In genomic region chr3:104510091-104510860, GRCh38 we compare ENCODE assay signal across 13 cellular contexts.
A peak's percentile ranks its signal among the peaks of the same experiment; 100 is the strongest.
DNase-seq lines count a peak whose midpoint lies in the region; ATAC-seq and TF ChIP-seq lines count a peak whose summit lies in the region.
"Had no signal": no experiment of that assay in that cellular context is flagged by ENCODE, and none has a peak within 500 bp of the region (broad histone marks: within the 10 kb centered on the region; RNA-seq: fewer than 3 reads in every experiment).

No MANE protein-coding gene starts in this region.

- H3K27ac Mint-ChIP-seq in activated CD4-positive, alpha-beta memory T cell treated with anti-CD3 and anti-CD28 coated beads, Interleukin-2, amount 10 ng/mL, durations not matched to agents 7 days and 5 days, result no peak overlapping the region
- H3K27ac Mint-ChIP-seq in naive thymus-derived CD8-positive, alpha-beta T cell, result no peak overlapping the region
- H3K27ac Mint-ChIP-seq: activated T-cell treated with anti-CD3 and anti-CD28 coated beads, Interleukin-2, amount 50 U/mL, for 72 hours; type B pancreatic cell had no signal

- CTCF ChIA-PET in OCI-LY7 (lab: Charles Lee; ENCODE audit: unreplicated experiment), result interaction anchor here (1.0 kb wide), 1 partner anchor 10 kb away, joined by 3 read pairs; no protein-coding TSS in a partner anchor
- CTCF ChIA-PET in activated CD4-positive, alpha-beta memory T cell treated with anti-CD3 and anti-CD28 coated beads, Interleukin-2, amount 10 ng/mL, durations not matched to agents 7 days and 5 days (lab: Charles Lee), result no interaction called here

- H3K9me3 ChIP-seq in OCI-LY7 (ENCODE audit: low read length), result peaks cover 36% of the 10 kb centered on the region

- H3K27me3 Mint-ChIP-seq in activated CD4-positive, alpha-beta memory T cell treated with anti-CD3 and anti-CD28 coated beads, Interleukin-2, amount 10 ng/mL, durations not matched to agents 7 days and 5 days, result no peaks in the 10 kb centered on the region
- peaks cover 0 to 4% (median 0%) of the 10 kb centered on the region in 5 donors for H3K27me3 Mint-ChIP-seq in naive thymus-derived CD8-positive, alpha-beta T cell
- H3K27me3 Mint-ChIP-seq: type B pancreatic cell had no signal

- no peaks in the 10 kb centered on the region for H3K9me2 ChIP-seq in OCI-LY7 (ENCODE audit: insufficient read depth, low read length)

- H3K4me1 Mint-ChIP-seq in activated CD4-positive, alpha-beta memory T cell treated with anti-CD3 and anti-CD28 coated beads, Interleukin-2, amount 10 ng/mL, durations not matched to agents 7 days and 5 days, result no peaks in the 10 kb centered on the region
- H3K4me1 Mint-ChIP-seq in naive thymus-derived CD8-positive, alpha-beta T cell, result no peaks in the 10 kb centered on the region

- intact Hi-C loops in OCI-LY7 (cut with micrococcal nuclease; ENCODE audit: unreplicated experiment), result no loop called here

- ATAC-seq in HG02938 (IDR thresholded peaks at IDR 0.05; ENCODE audit: unreplicated experiment), result peak; percentile 47
- no peak for ATAC-seq in naive thymus-derived CD8-positive, alpha-beta T cell
- ATAC-seq in HG02678 (IDR thresholded peaks at IDR 0.05; ENCODE audit: unreplicated experiment), result no peak
- ATAC-seq: activated T-cell treated with anti-CD3 and anti-CD28 coated beads, Interleukin-2, amount 50 U/mL, for 72 hours had no signal

- no peaks in the 10 kb centered on the region for H3K79me2 ChIP-seq in OCI-LY7 (ENCODE audit: insufficient read depth, low read depth, low read length)

- peak overlapping the region; percentile 51 for H3K4me2 ChIP-seq in OCI-LY7 (ENCODE audit: low read length)

- POLR2A ChIA-PET in OCI-LY7 (lab: Charles Lee), result interaction anchor here (0.7 to 1.0 kb wide), 3 partner anchors 11 to 86 kb away, joined by 3 to 4 read pairs (median 3); no protein-coding TSS in a partner anchor
- POLR2A ChIA-PET in activated CD4-positive, alpha-beta memory T cell treated with anti-CD3 and anti-CD28 coated beads, Interleukin-2, amount 10 ng/mL, durations not matched to agents 7 days and 5 days (lab: Charles Lee), result no interaction called here
- POLR2A ChIA-PET in naive thymus-derived CD8-positive, alpha-beta T cell (lab: Charles Lee), result no interaction called here

- H3K9me3 Mint-ChIP-seq in activated CD4-positive, alpha-beta memory T cell treated with anti-CD3 and anti-CD28 coated beads, Interleukin-2, amount 10 ng/mL, durations not matched to agents 7 days and 5 days, result peaks cover 3% of the 10 kb centered on the region
- peaks cover 0 to 10% (median 2%) of the 10 kb centered on the region in 9 donors for H3K9me3 Mint-ChIP-seq in naive thymus-derived CD8-positive, alpha-beta T cell

- TF ChIP-seq CTCF in OCI-LY7 (conservative IDR thresholded peaks at IDR 0.05; ENCODE audit: low read length) (no peak), fibroblast of pulmonary artery (IDR thresholded peaks at IDR 0.05; ENCODE audit: low read length, missing control alignments) (no peak)

- H3K36me3 ChIP-seq in OCI-LY7 (ENCODE audit: insufficient read depth, low read length), result peaks cover 32% of the 10 kb centered on the region

- no peak overlapping the region for H3K4me3 Mint-ChIP-seq in activated CD4-positive, alpha-beta memory T cell treated with anti-CD3 and anti-CD28 coated beads, Interleukin-2, amount 10 ng/mL, durations not matched to agents 7 days and 5 days
- H3K4me3 Mint-ChIP-seq in naive thymus-derived CD8-positive, alpha-beta T cell, result no peak overlapping the region
- H3K4me3 Mint-ChIP-seq: activated T-cell treated with anti-CD3 and anti-CD28 coated beads, Interleukin-2, amount 50 U/mL, for 72 hours; type B pancreatic cell had no signal

- peak overlapping the region; percentile 31 for H3K27ac ChIP-seq in OCI-LY7 (ENCODE audit: low read depth, low read length, poor library complexity, severe bottlenecking)

- peaks cover 21% of the 10 kb centered on the region for H3K4me1 ChIP-seq in OCI-LY7 (ENCODE audit: insufficient read depth, low read length, poor library complexity, severe bottlenecking)

- BruUV-seq in OCI-LY7 (replicated peaks; lab: Mats Ljungman, UMichigan), result no TSS peak

- peak; percentile 58 for DNase-seq in EH (ENCODE audit: low read depth)
- no peak for DNase-seq in OCI-LY7 (ENCODE audit: low spot score)
- peak; percentile 22 for DNase-seq in fibroblast of pulmonary artery (ENCODE audit: low read depth)
- no peak for DNase-seq in cortex of kidney (lab: John Stamatoyannopoulos, UW)
- no peak for DNase-seq in activated CD4-positive, alpha-beta memory T cell treated with anti-CD3 and anti-CD28 coated beads, Interleukin-2, amount 10 ng/mL, durations not matched to agents 7 days and 5 days
- no peak for DNase-seq in naive thymus-derived CD8-positive, alpha-beta T cell
- DNase-seq: activated CD4-positive, alpha-beta T cell treated with anti-CD3 and anti-CD28 coated beads for 4 hours; activated T-cell treated with anti-CD3 and anti-CD28 coated beads, Interleukin-2, amount 50 U/mL, for 72 hours; stimulated activated CD4-positive, alpha-beta T cell treated with anti-CD3 and anti-CD28 coated beads, Interleukin-1b, Interleukin-23, amount 100 ng/mL, for 48 hours; stimulated activated CD8-positive, alpha-beta memory T cell treated with anti-CD3 and anti-CD28 coated beads, Interleukin-4, amount 100 ng/mL, for 48 hours had no signal

- H4K20me1 ChIP-seq in OCI-LY7 (ENCODE audit: insufficient read depth, low read length), result no peaks in the 10 kb centered on the region

- H2AFZ ChIP-seq in OCI-LY7 (ENCODE audit: low read length), result peak overlapping the region; percentile 48

- H3K36me3 Mint-ChIP-seq in activated CD4-positive, alpha-beta memory T cell treated with anti-CD3 and anti-CD28 coated beads, Interleukin-2, amount 10 ng/mL, durations not matched to agents 7 days and 5 days (ENCODE audit: low read depth), result no peaks in the 10 kb centered on the region
- no peaks in the 10 kb centered on the region for H3K36me3 Mint-ChIP-seq in naive thymus-derived CD8-positive, alpha-beta T cell
- H3K36me3 Mint-ChIP-seq: type B pancreatic cell had no signal

- H3K4me3 ChIP-seq in OCI-LY7 (ENCODE audit: low read depth, low read length, poor library complexity, severe bottlenecking) (peak overlapping the region; percentile 15), fibroblast of pulmonary artery (replicated peaks; ENCODE audit: low read depth, low read length) (no peak overlapping the region)

Comparison
In these comparisons a context has a peak if more than half of its experiments do, and no peak if none do; other contexts are left out.
1. DNase-seq: peak in EH (single experiment) and fibroblast of pulmonary artery (single experiment); none in OCI-LY7 (single experiment), cortex of kidney (single experiment), activated CD4-positive, alpha-beta memory T cell treated with anti-CD3 and anti-CD28 coated beads, Interleukin-2, amount 10 ng/mL, durations not matched to agents 7 days and 5 days (single experiment) and naive thymus-derived CD8-positive, alpha-beta T cell (0 of 10).